11 cellular contexts compared by ENCODE assay signal in the genomic region with DNA sequence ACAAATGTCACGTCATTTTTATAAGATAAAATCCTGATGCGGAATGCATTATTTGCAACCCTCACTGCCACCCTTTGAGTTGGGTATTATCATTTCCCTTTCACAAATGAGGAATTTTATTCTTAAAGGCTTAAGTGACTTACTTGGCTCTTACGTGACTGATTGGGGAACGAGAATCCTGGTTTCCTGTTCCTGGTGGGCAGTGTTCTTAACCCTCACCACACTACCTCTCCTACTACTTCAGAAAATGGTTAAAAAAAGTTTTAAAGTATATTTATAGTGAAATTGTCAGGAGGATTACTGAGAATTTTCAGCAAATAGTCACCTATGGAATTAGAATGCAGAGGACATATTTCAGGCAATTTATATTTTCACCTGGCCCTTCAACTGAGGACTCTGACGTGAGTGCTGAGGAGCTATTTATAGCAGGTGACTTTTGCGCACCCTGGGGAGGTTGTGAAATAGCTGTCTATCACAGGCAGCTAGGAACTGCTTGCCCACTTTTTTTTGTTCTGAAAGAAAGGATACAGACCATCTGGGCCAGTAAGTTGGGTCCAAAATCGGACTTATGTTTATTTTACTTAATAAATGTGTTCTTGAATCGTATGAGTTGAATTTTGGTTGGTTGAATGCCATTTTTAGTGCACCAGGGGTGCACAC. TPM values are rescaled to one million over a fixed set of nuclear protein-coding genes. Genes with fewer than 3 reads are reported as not detected.
DNase-seq lines count a peak whose midpoint lies in the region; ATAC-seq, FAIRE-seq and TF ChIP-seq lines count a peak whose summit lies in the region.
"Had no signal": no experiment of that assay in that cellular context is flagged by ENCODE, and none has a peak within 500 bp of the region (broad histone marks: within the 10 kb centered on the region; RNA-seq: fewer than 3 reads in every experiment).

No MANE protein-coding gene starts in this region.

- no peak overlapping the region for H3K4me3 Mint-ChIP-seq in activated CD8-positive, alpha-beta T cell treated with anti-CD3 and anti-CD28 coated beads, Interleukin-2, amount 10 ng/mL, durations not matched to agents 7 days and 5 days
- H3K4me3 Mint-ChIP-seq: activated naive CD8-positive, alpha-beta T cell treated with anti-CD3 and anti-CD28 coated beads, Interleukin-2, amount 10 ng/mL, durations not matched to agents 7 days and 5 days had no signal

- intact Hi-C loops in heart left ventricle (cut with DNase I) (loop anchor here in 1 of 10 donors (10.0 kb wide), 1 partner anchor 117 kb away; no protein-coding TSS in a partner anchor), vagina (cut with DNase I) (no loop called here)

- CTCF ChIA-PET in activated CD8-positive, alpha-beta T cell treated with anti-CD3 and anti-CD28 coated beads, Interleukin-2, amount 10 ng/mL, durations not matched to agents 7 days and 5 days (lab: Charles Lee): interaction anchor here (0.8 kb wide), 1 partner anchor 126 kb away, joined by 3 read pairs; no protein-coding TSS in a partner anchor

- no peak for DNase-seq in GM12891 (ENCODE audit: insufficient read length, low spot score)
- peak; percentile 21 for DNase-seq in MV-4-11 (lab: John Stamatoyannopoulos, UW)
- peak in 4 of 5 donors; percentile 61 to 65 (median 64) for DNase-seq in heart left ventricle
- DNase-seq in activated CD8-positive, alpha-beta T cell treated with anti-CD3 and anti-CD28 coated beads, Interleukin-2, amount 10 ng/mL, durations not matched to agents 7 days and 5 days: no peak
- no peak for DNase-seq in activated CD4-positive, alpha-beta T cell treated with anti-CD3 and anti-CD28 coated beads for 48 hours
- no peak for DNase-seq in vagina (ENCODE audit: extremely low spot score in 2 of 2)
- DNase-seq in small intestine: no peak
- DNase-seq: activated naive CD8-positive, alpha-beta T cell treated with anti-CD3 and anti-CD28 coated beads, Interleukin-2, amount 10 ng/mL, durations not matched to agents 7 days and 5 days; DND-41; NCI-H2081 had no signal

- FAIRE-seq in GM12891 (lab: Jason Lieb, UNC) (peak; percentile 38), small intestine (lab: Jason Lieb, UNC) (no peak)

- 11 to 20% (median 12%) methylated on average over 8 of the region's 8 CpGs for WGBS in heart left ventricle, 4 donors
- 35 to 48% (median 42%) methylated on average over 8 of the region's 8 CpGs for WGBS in small intestine, 3 donors

- TF ChIP-seq POLR2A in GM12891 (IDR thresholded peaks at IDR 0.05; ENCODE audit: low read depth, low read length): no peak
- no peak for TF ChIP-seq POLR2A in heart left ventricle (IDR thresholded peaks at IDR 0.05)
- no peak for TF ChIP-seq POLR2A in vagina (IDR thresholded peaks at IDR 0.05)

- H3K27me3 ChIP-seq in heart left ventricle (no peaks in the 10 kb centered on the region), vagina (no peaks in the 10 kb centered on the region), small intestine (ENCODE audit: control insufficient read depth in 2 of 2, insufficient read depth in 2 of 2, low read length in 2 of 2) (no peaks in the 10 kb centered on the region)

- peaks cover 0 to 31% (median 9%) of the 10 kb centered on the region in 12 donors for H3K4me1 ChIP-seq in heart left ventricle
- no peaks in the 10 kb centered on the region for H3K4me1 ChIP-seq in vagina
- no peaks in the 10 kb centered on the region for H3K4me1 ChIP-seq in small intestine (ENCODE audit: control insufficient read depth in 2 of 2, insufficient read depth in 1 of 2, low read depth in 1 of 2, low read length in 1 of 2)

- no peak for TF ChIP-seq CTCF in heart left ventricle (IDR thresholded peaks at IDR 0.05)
- TF ChIP-seq CTCF in vagina (IDR thresholded peaks at IDR 0.05): no peak

- H3K4me1 Mint-ChIP-seq in activated CD8-positive, alpha-beta T cell treated with anti-CD3 and anti-CD28 coated beads, Interleukin-2, amount 10 ng/mL, durations not matched to agents 7 days and 5 days (ENCODE audit: low read depth): peaks cover 4% of the 10 kb centered on the region
- H3K4me1 Mint-ChIP-seq: activated naive CD8-positive, alpha-beta T cell treated with anti-CD3 and anti-CD28 coated beads, Interleukin-2, amount 10 ng/mL, durations not matched to agents 7 days and 5 days had no signal

- H3K4me3 ChIP-seq in heart left ventricle (peak overlapping the region; percentile 12 to 57 (median 45)), vagina (no peak overlapping the region), small intestine (ENCODE audit: low read depth in 1 of 2, low read length in 2 of 2) (no peak overlapping the region)

- H3K36me3 ChIP-seq in heart left ventricle (peaks cover 0 to under 1% (median 0%) of the 10 kb centered on the region in 9 donors), vagina (no peaks in the 10 kb centered on the region), small intestine (ENCODE audit: control insufficient read depth in 2 of 2, insufficient read depth in 2 of 2, low read length in 2 of 2) (no peaks in the 10 kb centered on the region)

- H3K27ac ChIP-seq in heart left ventricle: peak overlapping the region; percentile 51 to 88 (median 78)
- H3K27ac ChIP-seq in vagina: no peak overlapping the region
- no peak overlapping the region for H3K27ac ChIP-seq in small intestine (ENCODE audit: low read depth in 1 of 2, low read length in 1 of 2)

- no peaks in the 10 kb centered on the region for H3K27me3 Mint-ChIP-seq in activated CD8-positive, alpha-beta T cell treated with anti-CD3 and anti-CD28 coated beads, Interleukin-2, amount 10 ng/mL, durations not matched to agents 7 days and 5 days (ENCODE audit: low read depth)

- H3K36me3 Mint-ChIP-seq in activated CD8-positive, alpha-beta T cell treated with anti-CD3 and anti-CD28 coated beads, Interleukin-2, amount 10 ng/mL, durations not matched to agents 7 days and 5 days (ENCODE audit: low read depth): no peaks in the 10 kb centered on the region
- H3K36me3 Mint-ChIP-seq: activated naive CD8-positive, alpha-beta T cell treated with anti-CD3 and anti-CD28 coated beads, Interleukin-2, amount 10 ng/mL, durations not matched to agents 7 days and 5 days had no signal

- H3K27ac Mint-ChIP-seq in activated CD8-positive, alpha-beta T cell treated with anti-CD3 and anti-CD28 coated beads, Interleukin-2, amount 10 ng/mL, durations not matched to agents 7 days and 5 days: no peak overlapping the region
- H3K27ac Mint-ChIP-seq: activated naive CD8-positive, alpha-beta T cell treated with anti-CD3 and anti-CD28 coated beads, Interleukin-2, amount 10 ng/mL, durations not matched to agents 7 days and 5 days had no signal

- ATAC-seq in GM21786 (IDR thresholded peaks at IDR 0.05; ENCODE audit: unreplicated experiment): peak; percentile 93
- peak; percentile 92 to 95 (median 94) for ATAC-seq in heart left ventricle
- no peak for ATAC-seq in activated CD8-positive, alpha-beta T cell treated with anti-CD3 and anti-CD28 coated beads, Interleukin-2, amount 10 ng/mL, durations not matched to agents 7 days and 5 days

- POLR2A ChIA-PET in activated CD8-positive, alpha-beta T cell treated with anti-CD3 and anti-CD28 coated beads, Interleukin-2, amount 10 ng/mL, durations not matched to agents 7 days and 5 days (lab: Charles Lee): no interaction called here

- H3K9me3 ChIP-seq in heart left ventricle (peaks cover 0 to 19% (median 3%) of the 10 kb centered on the region in 12 donors), vagina (no peaks in the 10 kb centered on the region), small intestine (ENCODE audit: control insufficient read depth, low read depth) (no peaks in the 10 kb centered on the region)

- H3K9me3 Mint-ChIP-seq in activated CD8-positive, alpha-beta T cell treated with anti-CD3 and anti-CD28 coated beads, Interleukin-2, amount 10 ng/mL, durations not matched to agents 7 days and 5 days (ENCODE audit: insufficient read depth): peaks cover 6% of the 10 kb centered on the region

TF ChIP-seq in GM12891, 5 proteins besides CTCF, POLR2A, EP300 and RAD21:
- TF ChIP-seq TAF1 (IDR thresholded peaks at IDR 0.05; ENCODE audit: low read depth, low read length) (no peak), SPI1 (IDR thresholded peaks at IDR 0.05; ENCODE audit: low read depth, low read length) (no peak), PAX5 (IDR thresholded peaks at IDR 0.05; ENCODE audit: insufficient read depth, low read length, severe bottlenecking) (no peak), POU2F2 (IDR thresholded peaks at IDR 0.05; ENCODE audit: low read depth, low read length) (no peak), POLR2AphosphoS5 (IDR thresholded peaks at IDR 0.05; ENCODE audit: low read depth, low read length) (no peak)

RNA-seq across cellular contexts. Expression of a gene that starts 18.7 kb away (rescaled TPM):
- 104 TPM for polyA plus RNA-seq in GM12891 (2012; ENCODE audit: low read depth, missing spikeins)
- total RNA-seq in heart left ventricle (10 to 100 TPM; 47.8 to 73.3 (median 62.2) TPM), vagina (4.2 TPM)
- polyA plus RNA-seq in heart left ventricle (10 to 100 TPM; 17.7 to 27.2 TPM), small intestine (1 to 10 TPM; 1.6 to 3.9 (median 3.8) TPM)
- total RNA-seq in activated CD8-positive, alpha-beta T cell treated with anti-CD3 and anti-CD28 coated beads, Interleukin-2, amount 10 ng/mL, durations not matched to agents 7 days and 5 days: 1 to 10 TPM; 3.7 to 4.0 TPM

Comparison
In these comparisons a context has a peak if more than half of its experiments do, and no peak if none do; other contexts are left out.
1. DNase-seq: peak in MV-4-11 (single experiment) and heart left ventricle (4 of 5); none in GM12891 (single experiment), activated CD8-positive, alpha-beta T cell treated with anti-CD3 and anti-CD28 coated beads, Interleukin-2, amount 10 ng/mL, durations not matched to agents 7 days and 5 days (single experiment), activated CD4-positive, alpha-beta T cell treated with anti-CD3 and anti-CD28 coated beads for 48 hours (single experiment), vagina (0 of 2) and small intestine (single experiment).
2. H3K27ac ChIP-seq: peak in heart left ventricle (12 of 12); none in vagina (single experiment) and small intestine (0 of 2).
3. H3K4me3 ChIP-seq: peak in heart left ventricle (12 of 12); none in vagina (0 of 2) and small intestine (0 of 2).